Comparison of ENCODE assay signal across 8 cellular contexts in the genomic region with DNA sequence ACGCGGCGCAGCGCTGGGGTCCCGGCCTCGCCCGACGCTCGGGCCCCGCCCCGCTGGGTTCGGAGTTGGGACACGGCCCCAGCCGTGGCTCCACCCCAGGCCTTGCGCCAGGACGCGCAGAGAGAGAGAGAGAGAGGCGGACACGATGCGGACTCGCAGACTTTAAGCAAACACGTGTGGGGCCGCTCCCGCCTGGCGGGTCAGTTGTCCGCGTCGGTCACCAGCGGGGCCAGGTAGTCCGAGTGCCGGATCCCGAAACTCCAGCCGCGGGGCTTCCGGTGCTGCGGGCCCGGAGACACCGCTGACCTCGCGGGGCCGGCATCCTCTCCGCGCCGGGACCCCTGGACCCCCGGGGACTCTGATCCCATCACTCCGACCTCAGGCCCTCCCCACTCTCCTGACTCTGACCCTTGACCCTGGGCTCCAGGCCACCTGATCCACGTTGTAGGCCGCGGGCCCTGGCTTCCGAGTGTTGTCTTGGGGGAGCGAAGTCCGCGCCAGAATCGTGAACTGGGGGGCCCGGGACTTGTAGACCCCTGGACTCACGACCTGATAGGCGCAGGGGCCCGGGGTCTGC. TPM values are rescaled to one million over a fixed set of nuclear protein-coding genes. Genes with fewer than 3 reads are reported as not detected.
A peak's percentile ranks its signal among the peaks of the same experiment; 100 is the strongest.
DNase-seq lines count a peak whose midpoint lies in the region; ATAC-seq and TF ChIP-seq lines count a peak whose summit lies in the region.

No MANE protein-coding gene starts in this region.

- no peaks in the 10 kb centered on the region for H3K27me3 Mint-ChIP-seq in activated CD4-positive, alpha-beta memory T cell treated with anti-CD3 and anti-CD28 coated beads for 36 hours
- H3K27me3 Mint-ChIP-seq in natural killer cell treated with Interleukin-12 subunit alpha and Interleukin-12 subunit beta and Interleukin-15 and Interleukin-18, amount 100 ng/mL, for 72 hours: no peaks in the 10 kb centered on the region

- H3K9me3 Mint-ChIP-seq in activated CD4-positive, alpha-beta memory T cell treated with anti-CD3 and anti-CD28 coated beads for 36 hours: no peaks in the 10 kb centered on the region
- no peaks in the 10 kb centered on the region for H3K9me3 Mint-ChIP-seq in natural killer cell treated with Interleukin-12 subunit alpha and Interleukin-12 subunit beta and Interleukin-15 and Interleukin-18, amount 100 ng/mL, for 72 hours

- DNase-seq in NK-92 treated with Interleukin-12 subunit alpha and Interleukin-12 subunit beta, amount 100 ng/mL, for 24 hours (lab: John Stamatoyannopoulos, UW): peak; percentile 78
- no peak for DNase-seq in NK-92 (lab: John Stamatoyannopoulos, UW; ENCODE audit: unreplicated experiment)
- DNase-seq in HK-2 (ENCODE audit: unreplicated experiment): peak; percentile 73
- DNase-seq in activated CD4-positive, alpha-beta memory T cell treated with anti-CD3 and anti-CD28 coated beads for 36 hours: peak; percentile 76
- peak; percentile 88 for DNase-seq in fibroblast of pulmonary artery (ENCODE audit: low read depth)
- DNase-seq in natural killer cell treated with Interleukin-12 subunit alpha and Interleukin-12 subunit beta and Interleukin-15 and Interleukin-18, amount 100 ng/mL, for 72 hours (ENCODE audit: low spot score): peak; percentile 88
- no peak for DNase-seq in H4 (ENCODE audit: low spot score)
- no peak for DNase-seq in cerebellar nuclear complex (lab: John Stamatoyannopoulos, UW)

- peak; percentile 47 to 68 for ATAC-seq in natural killer cell treated with Interleukin-12 subunit alpha and Interleukin-12 subunit beta and Interleukin-15 and Interleukin-18, amount 100 ng/mL, for 72 hours

- TF ChIP-seq CTCF in fibroblast of pulmonary artery (IDR thresholded peaks at IDR 0.05; ENCODE audit: low read length, missing control alignments): no peak

- H3K4me3 Mint-ChIP-seq in activated CD4-positive, alpha-beta memory T cell treated with anti-CD3 and anti-CD28 coated beads for 36 hours: peak overlapping the region; percentile 92
- H3K4me3 Mint-ChIP-seq in natural killer cell treated with Interleukin-12 subunit alpha and Interleukin-12 subunit beta and Interleukin-15 and Interleukin-18, amount 100 ng/mL, for 72 hours: peak overlapping the region; percentile 92

- intact Hi-C loops in activated CD4-positive, alpha-beta memory T cell treated with anti-CD3 and anti-CD28 coated beads for 36 hours (cut with micrococcal nuclease): loop anchor here (2.0 to 10.0 kb wide), 3 partner anchors 14 to 596 kb away; a partner anchor contains a TSS

- H3K4me1 Mint-ChIP-seq in activated CD4-positive, alpha-beta memory T cell treated with anti-CD3 and anti-CD28 coated beads for 36 hours (ENCODE audit: low read depth): peaks cover 52% of the 10 kb centered on the region
- H3K4me1 Mint-ChIP-seq in natural killer cell treated with Interleukin-12 subunit alpha and Interleukin-12 subunit beta and Interleukin-15 and Interleukin-18, amount 100 ng/mL, for 72 hours (ENCODE audit: low read depth in 2 of 2): peaks cover 37 to 39% of the 10 kb centered on the region in 2 donors

- CTCF ChIA-PET in activated CD4-positive, alpha-beta memory T cell treated with anti-CD3 and anti-CD28 coated beads for 36 hours (lab: Charles Lee): interaction anchor here (0.6 to 6.5 kb wide), 7 partner anchors 9 to 204 kb away, joined by 3 to 102 read pairs (median 9); a partner anchor contains a TSS

- peak overlapping the region; percentile 62 for H3K4me3 ChIP-seq in fibroblast of pulmonary artery (replicated peaks; ENCODE audit: low read depth, low read length)

- POLR2A ChIA-PET in activated CD4-positive, alpha-beta memory T cell treated with anti-CD3 and anti-CD28 coated beads for 36 hours (lab: Charles Lee): interaction anchor here (0.6 to 6.7 kb wide), 8 partner anchors 8 to 91 kb away, joined by 3 to 139 read pairs (median 20); a partner anchor contains a TSS

- H3K27ac Mint-ChIP-seq in activated CD4-positive, alpha-beta memory T cell treated with anti-CD3 and anti-CD28 coated beads for 36 hours: peak overlapping the region; percentile 99
- peak overlapping the region; percentile 95 for H3K27ac Mint-ChIP-seq in natural killer cell treated with Interleukin-12 subunit alpha and Interleukin-12 subunit beta and Interleukin-15 and Interleukin-18, amount 100 ng/mL, for 72 hours

- peaks cover 26% of the 10 kb centered on the region for H3K36me3 Mint-ChIP-seq in activated CD4-positive, alpha-beta memory T cell treated with anti-CD3 and anti-CD28 coated beads for 36 hours
- no peaks in the 10 kb centered on the region for H3K36me3 Mint-ChIP-seq in natural killer cell treated with Interleukin-12 subunit alpha and Interleukin-12 subunit beta and Interleukin-15 and Interleukin-18, amount 100 ng/mL, for 72 hours

RNA-seq across cellular contexts. Expression of a gene that starts 0.6 kb away (rescaled TPM):
- total RNA-seq in activated CD4-positive, alpha-beta memory T cell treated with anti-CD3 and anti-CD28 coated beads for 36 hours: 10 to 100 TPM; 64.7 to 65.6 TPM
- total RNA-seq in natural killer cell treated with Interleukin-12 subunit alpha and Interleukin-12 subunit beta and Interleukin-15 and Interleukin-18, amount 100 ng/mL, for 72 hours: 100 to 1,000 TPM; 164 to 234 TPM
- 0.39 and 0.68 TPM in 2 replicates for total RNA-seq in H4 (2014; rRNA removed; shearing (Covaris generic))

RNA-seq across cellular contexts. Expression of a gene that starts 5.0 kb away (rescaled TPM):
- 1 to 10 TPM; 1.9 to 5.6 TPM for total RNA-seq in activated CD4-positive, alpha-beta memory T cell treated with anti-CD3 and anti-CD28 coated beads for 36 hours
- total RNA-seq in natural killer cell treated with Interleukin-12 subunit alpha and Interleukin-12 subunit beta and Interleukin-15 and Interleukin-18, amount 100 ng/mL, for 72 hours: 10 to 100 TPM; 13.1 to 18.5 TPM
- total RNA-seq in H4 (2014; rRNA removed; shearing (Covaris generic)): 1.3 and 11.9 TPM in 2 replicates

RNA-seq across cellular contexts. Expression of a gene that starts 15.3 kb away (rescaled TPM):
- 1 to 10 TPM; 6.9 to 7.7 TPM for total RNA-seq in activated CD4-positive, alpha-beta memory T cell treated with anti-CD3 and anti-CD28 coated beads for 36 hours
- 10 to 100 TPM in 1 of 2 donors, 1 to 10 TPM in 1; 6.5 to 15.2 TPM for total RNA-seq in natural killer cell treated with Interleukin-12 subunit alpha and Interleukin-12 subunit beta and Interleukin-15 and Interleukin-18, amount 100 ng/mL, for 72 hours
- total RNA-seq in H4 (2014; rRNA removed; shearing (Covaris generic)): 0.18 and 0.48 TPM in 2 replicates

RNA-seq across cellular contexts. Expression of a gene that starts 22.3 kb away (rescaled TPM):
- 100 to 1,000 TPM; 134 to 138 TPM for total RNA-seq in activated CD4-positive, alpha-beta memory T cell treated with anti-CD3 and anti-CD28 coated beads for 36 hours
- 100 to 1,000 TPM; 105 to 156 TPM for total RNA-seq in natural killer cell treated with Interleukin-12 subunit alpha and Interleukin-12 subunit beta and Interleukin-15 and Interleukin-18, amount 100 ng/mL, for 72 hours
- 39.0 and 76.8 TPM in 2 replicates for total RNA-seq in H4 (2014; rRNA removed; shearing (Covaris generic))

RNA-seq across cellular contexts. Expression of a gene that starts 22.9 kb away (rescaled TPM):
- total RNA-seq in activated CD4-positive, alpha-beta memory T cell treated with anti-CD3 and anti-CD28 coated beads for 36 hours: 10 to 100 TPM; 62.1 to 63.8 TPM
- 100 to 1,000 TPM in 1 of 2 donors, 10 to 100 TPM in 1; 97.8 to 149 TPM for total RNA-seq in natural killer cell treated with Interleukin-12 subunit alpha and Interleukin-12 subunit beta and Interleukin-15 and Interleukin-18, amount 100 ng/mL, for 72 hours
- total RNA-seq in H4 (2014; rRNA removed; shearing (Covaris generic)): 8.6 and 9.4 TPM in 2 replicates

Comparison
In these comparisons a context has a peak if more than half of its experiments do, and no peak if none do; other contexts are left out.
1. DNase-seq: peak in NK-92 treated with Interleukin-12 subunit alpha and Interleukin-12 subunit beta, amount 100 ng/mL, for 24 hours (single experiment), HK-2 (single experiment), activated CD4-positive, alpha-beta memory T cell treated with anti-CD3 and anti-CD28 coated beads for 36 hours (single experiment), fibroblast of pulmonary artery (single experiment) and natural killer cell treated with Interleukin-12 subunit alpha and Interleukin-12 subunit beta and Interleukin-15 and Interleukin-18, amount 100 ng/mL, for 72 hours (single experiment); none in NK-92 (single experiment), H4 (single experiment) and cerebellar nuclear complex (0 of 2).
2. RNA of a gene that starts 0.6 kb away (total RNA-seq): 164 to 234 TPM in natural killer cell treated with Interleukin-12 subunit alpha and Interleukin-12 subunit beta and Interleukin-15 and Interleukin-18, amount 100 ng/mL, for 72 hours and 64.7 to 65.6 TPM in activated CD4-positive, alpha-beta memory T cell treated with anti-CD3 and anti-CD28 coated beads for 36 hours; 0.39 to 0.68 TPM in H4; every median in the first group is over 10 times any median in the second.